31 cellular contexts compared by ENCODE assay signal in genomic region chr15:68764090-68764489, GRCh38.
"Had no signal": no experiment of that assay in that cellular context is flagged by ENCODE, and none has a peak within 500 bp of the region (broad histone marks: within the 10 kb centered on the region; RNA-seq: fewer than 3 reads in every experiment).

No MANE protein-coding gene starts in this region.

- FAIRE-seq: astrocyte, colon, frontal cortex had no signal

- H3K4me3 ChIP-seq: dorsolateral prefrontal cortex, esophagus muscularis mucosa, heart left ventricle had no signal

- H3K27ac Mint-ChIP-seq: activated CD4-positive, alpha-beta memory T cell treated with anti-CD3 and anti-CD28 coated beads for 36 hours; activated CD4-positive, alpha-beta T cell treated with anti-CD3 and anti-CD28 coated beads for 36 hours; activated CD4-positive, alpha-beta T cell treated with anti-CD3 and anti-CD28 coated beads, Interleukin-2, amount 10 ng/mL, durations not matched to agents 24 days and 14 days; activated naive CD8-positive, alpha-beta T cell; activated T-cell treated with anti-CD3 and anti-CD28 coated beads, Interleukin-2, amount 50 U/mL, for 24 hours; activated T-cell treated with anti-CD3 and anti-CD28 coated beads, Interleukin-2, amount 50 U/mL, for 72 hours; activated T-helper 17 cell treated with anti-CD3 and anti-CD28 coated beads, Interleukin-2, amount 50 U/mL, for 72 hours; endodermal cell had no signal

- H3K9me3 Mint-ChIP-seq: activated CD4-positive, alpha-beta memory T cell treated with anti-CD3 and anti-CD28 coated beads for 36 hours; activated CD4-positive, alpha-beta T cell treated with anti-CD3 and anti-CD28 coated beads, Interleukin-2, amount 10 ng/mL, durations not matched to agents 24 days and 14 days; activated T-cell treated with anti-CD3 and anti-CD28 coated beads, Interleukin-2, amount 50 U/mL, for 24 hours; activated T-cell treated with anti-CD3 and anti-CD28 coated beads, Interleukin-2, amount 50 U/mL, for 72 hours; activated T-helper 17 cell treated with anti-CD3 and anti-CD28 coated beads, Interleukin-2, amount 50 U/mL, for 72 hours; endodermal cell had no signal

- H3K4me1 Mint-ChIP-seq: activated T-helper 17 cell treated with anti-CD3 and anti-CD28 coated beads, Interleukin-2, amount 50 U/mL, for 72 hours; endodermal cell had no signal

- H3K36me3 Mint-ChIP-seq: activated CD4-positive, alpha-beta memory T cell treated with anti-CD3 and anti-CD28 coated beads for 36 hours; activated naive CD8-positive, alpha-beta T cell had no signal

- H3K4me1 ChIP-seq: esophagus muscularis mucosa had no signal

- H3K9me3 ChIP-seq: esophagus muscularis mucosa, heart left ventricle had no signal

- H3K4me3 Mint-ChIP-seq: activated CD4-positive, alpha-beta memory T cell treated with anti-CD3 and anti-CD28 coated beads for 36 hours; activated CD4-positive, alpha-beta T cell treated with anti-CD3 and anti-CD28 coated beads for 36 hours; activated CD4-positive, alpha-beta T cell treated with anti-CD3 and anti-CD28 coated beads, Interleukin-2, amount 10 ng/mL, durations not matched to agents 24 days and 14 days; activated naive CD8-positive, alpha-beta T cell; activated T-cell treated with anti-CD3 and anti-CD28 coated beads, Interleukin-2, amount 50 U/mL, for 24 hours; activated T-cell treated with anti-CD3 and anti-CD28 coated beads, Interleukin-2, amount 50 U/mL, for 72 hours; activated T-helper 17 cell treated with anti-CD3 and anti-CD28 coated beads, Interleukin-2, amount 50 U/mL, for 72 hours; endodermal cell had no signal

- H3K27ac ChIP-seq: brain microvascular endothelial cell, dorsolateral prefrontal cortex, esophagus muscularis mucosa, heart left ventricle had no signal

- DNase-seq: activated CD4-positive, alpha-beta memory T cell treated with anti-CD3 and anti-CD28 coated beads for 36 hours; activated CD4-positive, alpha-beta T cell treated with anti-CD3 and anti-CD28 coated beads for 36 hours; activated CD4-positive, alpha-beta T cell treated with anti-CD3 and anti-CD28 coated beads, Interleukin-2, amount 10 ng/mL, durations not matched to agents 24 days and 14 days; activated CD4-positive, CD25-positive, alpha-beta regulatory T cell; activated CD4-positive, CD25-positive, alpha-beta regulatory T cell treated with anti-CD3 and anti-CD28 coated beads, Interleukin-2, amount 50 U/mL, for 72 hours; activated CD8-positive, alpha-beta memory T cell treated with anti-CD3 and anti-CD28 coated beads, Interleukin-2, amount 50 U/mL, for 48 hours; activated effector memory CD4-positive, alpha-beta T cell treated with Interleukin-2 at 50 U/mL for 16 hours; activated gamma-delta T cell treated with Interleukin-2 at 50 U/mL for 16 hours; activated naive CD4-positive, alpha-beta T cell treated with anti-CD3 and anti-CD28 coated beads, Interleukin-2, amount 50 U/mL, for 16 hours; activated naive CD4-positive, alpha-beta T cell treated with Interleukin-2 at 50 U/mL for 16 hours; activated T-cell treated with anti-CD3 and anti-CD28 coated beads for 4 hours; activated T-cell treated with anti-CD3 and anti-CD28 coated beads, Interleukin-2, amount 50 U/mL, for 24 hours; activated T-cell treated with anti-CD3 and anti-CD28 coated beads, Interleukin-2, amount 50 U/mL, for 72 hours; amniotic stem cell; anterior cingulate cortex; brain microvascular endothelial cell; caudate nucleus; cortex of kidney; dorsolateral prefrontal cortex; effector memory CD4-positive, alpha-beta T cell; endodermal cell; erythroblast; glutamatergic neuron; heart left ventricle; T-helper 2 cell had no signal

- ATAC-seq: activated CD4-positive, alpha-beta T cell treated with anti-CD3 and anti-CD28 coated beads for 36 hours; activated T-cell treated with anti-CD3 and anti-CD28 coated beads, Interleukin-2, amount 50 U/mL, for 72 hours; activated T-helper 17 cell treated with anti-CD3 and anti-CD28 coated beads, Interleukin-2, amount 50 U/mL, for 72 hours; heart left ventricle had no signal
